In genomic region chr2:73822991-73823390, GRCh38 we compare ENCODE assay signal across 1 cellular context.
TF ChIP-seq lines count a peak whose summit lies in the region.

No MANE protein-coding gene starts in this region.

TF ChIP-seq in WTC11, 78 proteins besides CTCF, POLR2A, EP300 and RAD21 (continued from another document):
- no peak for TF ChIP-seq ZNF281 (CRISPR knock-in tag; IDR thresholded peaks at IDR 0.05)
